Comparison of ENCODE assay signal across 23 cellular contexts in the genomic region with DNA sequence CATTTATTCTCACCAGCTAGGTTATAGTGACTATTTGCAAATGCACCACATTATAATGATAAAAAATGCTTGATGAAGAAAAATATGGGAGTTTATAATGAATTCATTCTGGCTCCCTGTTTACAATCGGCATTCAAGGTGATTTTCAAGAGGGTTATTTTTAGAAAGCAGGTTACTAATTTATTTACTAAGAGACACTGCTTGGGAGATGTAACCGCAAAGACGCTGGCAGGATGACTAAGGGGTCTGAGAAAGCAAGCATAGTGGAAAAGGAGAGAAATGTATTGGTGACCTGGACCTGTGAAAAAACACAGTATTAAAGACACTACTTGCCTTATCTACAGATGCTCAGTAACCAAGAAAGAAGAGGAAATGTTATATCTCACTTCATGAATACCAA. TPM values are rescaled to one million over a fixed set of nuclear protein-coding genes. Genes with fewer than 3 reads are reported as not detected.
DNase-seq lines count a peak whose midpoint lies in the region; ATAC-seq and TF ChIP-seq lines count a peak whose summit lies in the region.
"Had no signal": no experiment of that assay in that cellular context is flagged by ENCODE, and none has a peak within 500 bp of the region (broad histone marks: within the 10 kb centered on the region; RNA-seq: fewer than 3 reads in every experiment).

No MANE protein-coding gene starts in this region.

- no peak for TF ChIP-seq CTCF in GM12865 (IDR thresholded peaks at IDR 0.05; ENCODE audit: insufficient read depth, low read depth, low read length, missing control alignments)
- TF ChIP-seq CTCF in left lung (IDR thresholded peaks at IDR 0.05): no peak
- no peak for TF ChIP-seq CTCF in coronary artery (IDR thresholded peaks at IDR 0.05)
- TF ChIP-seq CTCF in foreskin keratinocyte (conservative IDR thresholded peaks at IDR 0.05): no peak

- H3K9me3 ChIP-seq in left lung: no peaks in the 10 kb centered on the region
- H3K9me3 ChIP-seq: ascending aorta, MG63, SJSA1 had no signal

- no peak overlapping the region; the same call in 1 of the 2 replicates for H3K4me3 ChIP-seq in GM12865 (ENCODE audit: low read depth, low read length)
- H3K4me3 ChIP-seq in left lung: no peak overlapping the region
- no peak overlapping the region for H3K4me3 ChIP-seq in coronary artery
- H3K4me3 ChIP-seq: ascending aorta, MG63, SJSA1 had no signal

- intact Hi-C loops in left lung (cut with DNase I): no loop called here

- ATAC-seq in activated T-helper 17 cell treated with anti-CD3 and anti-CD28 coated beads, Interleukin-2, amount 50 U/mL, for 72 hours (replicated peaks): peak; percentile 75
- ATAC-seq in left lung (peak; percentile 23), foreskin keratinocyte (no peak)
- ATAC-seq: left ventricle myocardium superior had no signal

- H3K36me3 ChIP-seq in left lung: peaks cover 0 to 34% of the 10 kb centered on the region in 2 donors

- H3K27me3 ChIP-seq in left lung (no peaks in the 10 kb centered on the region), foreskin keratinocyte (no peaks in the 10 kb centered on the region)
- H3K27me3 ChIP-seq: ascending aorta, MG63, SJSA1 had no signal

- DNase-seq in DMS79 treated with DMSO at 0.1 percent for 48 hours (lab: John Stamatoyannopoulos, UW) (peak; percentile 19), DMS79 (lab: John Stamatoyannopoulos, UW) (no peak), GM12865 (ENCODE audit: low read depth) (peak; percentile 66), left lung (no peak), NCI-H1105 (lab: John Stamatoyannopoulos, UW) (no peak), coronary artery (ENCODE audit: low spot score) (no peak), foreskin keratinocyte (no peak)
- DNase-seq: activated CD4-positive, alpha-beta T cell treated with anti-CD3 and anti-CD28 coated beads for 48 hours; effector CD8-positive, alpha-beta T cell; EL; left ventricle myocardium superior; MG63; NCI-H146; NCI-H748 treated with DMSO at 0.1 percent for 48 hours; nucleus accumbens; OCI-M1; stimulated activated CD4-positive, alpha-beta T cell treated with anti-CD3 and anti-CD28 coated beads, Interleukin-12 subunit alpha, Interleukin-12 subunit beta, amount 100 ng/mL, for 4 hours had no signal

- H3K36me3 Mint-ChIP-seq in activated T-helper 17 cell treated with anti-CD3 and anti-CD28 coated beads, Interleukin-2, amount 50 U/mL, for 72 hours (ENCODE audit: low read depth): peaks cover 90% of the 10 kb centered on the region

- H3K27ac ChIP-seq in left lung: peak overlapping the region in 1 of 2 donors; percentile 5
- H3K27ac ChIP-seq in coronary artery: no peak overlapping the region
- no peak overlapping the region for H3K27ac ChIP-seq in foreskin keratinocyte
- H3K27ac ChIP-seq: 22Rv1, ascending aorta, SJSA1 had no signal

- H3K27ac Mint-ChIP-seq in activated T-helper 17 cell treated with anti-CD3 and anti-CD28 coated beads, Interleukin-2, amount 50 U/mL, for 72 hours: peak overlapping the region; percentile 56
- H3K27ac Mint-ChIP-seq: activated naive CD4-positive, alpha-beta T cell treated with anti-CD3 and anti-CD28 coated beads, Interleukin-2, amount 50 U/mL, for 24 hours had no signal

- H3K4me1 ChIP-seq in left lung (no peaks in the 10 kb centered on the region), foreskin keratinocyte (peaks cover 13% of the 10 kb centered on the region)
- H3K4me1 ChIP-seq: ascending aorta, SJSA1 had no signal

- no peaks in the 10 kb centered on the region for H3K9me3 Mint-ChIP-seq in activated T-helper 17 cell treated with anti-CD3 and anti-CD28 coated beads, Interleukin-2, amount 50 U/mL, for 72 hours
- H3K9me3 Mint-ChIP-seq: activated naive CD4-positive, alpha-beta T cell treated with anti-CD3 and anti-CD28 coated beads, Interleukin-2, amount 50 U/mL, for 24 hours; IgD-negative memory B cell had no signal

- H3K27me3 Mint-ChIP-seq in activated T-helper 17 cell treated with anti-CD3 and anti-CD28 coated beads, Interleukin-2, amount 50 U/mL, for 72 hours: no peaks in the 10 kb centered on the region
- H3K27me3 Mint-ChIP-seq: activated naive CD4-positive, alpha-beta T cell treated with anti-CD3 and anti-CD28 coated beads, Interleukin-2, amount 50 U/mL, for 24 hours; IgD-negative memory B cell had no signal

- H3K4me3 Mint-ChIP-seq in activated T-helper 17 cell treated with anti-CD3 and anti-CD28 coated beads, Interleukin-2, amount 50 U/mL, for 72 hours: no peak overlapping the region
- H3K4me3 Mint-ChIP-seq: activated naive CD4-positive, alpha-beta T cell treated with anti-CD3 and anti-CD28 coated beads, Interleukin-2, amount 50 U/mL, for 24 hours had no signal

- peaks cover 15% of the 10 kb centered on the region for H3K4me1 Mint-ChIP-seq in activated T-helper 17 cell treated with anti-CD3 and anti-CD28 coated beads, Interleukin-2, amount 50 U/mL, for 72 hours
- H3K4me1 Mint-ChIP-seq: activated naive CD4-positive, alpha-beta T cell treated with anti-CD3 and anti-CD28 coated beads, Interleukin-2, amount 50 U/mL, for 24 hours had no signal

RNA-seq across cellular contexts. Expression of a gene that starts 13.3 kb away (rescaled TPM):
- total RNA-seq in activated T-helper 17 cell treated with anti-CD3 and anti-CD28 coated beads, Interleukin-2, amount 50 U/mL, for 72 hours: 1 to 10 TPM; 4.1 to 4.6 TPM
- total RNA-seq in left lung (10 to 100 TPM; 22.8 to 30.8 TPM), foreskin keratinocyte (3.1 and 3.8 TPM in 2 replicates)
- polyA plus RNA-seq in foreskin keratinocyte: 1.8 and 2.2 TPM in 2 replicates

Comparison
In these comparisons a context has a peak if more than half of its experiments do, and no peak if none do; other contexts are left out.
1. DNase-seq: peak in DMS79 treated with DMSO at 0.1 percent for 48 hours (single experiment) and GM12865 (single experiment); none in DMS79 (single experiment), left lung (0 of 2), NCI-H1105 (single experiment), coronary artery (single experiment) and foreskin keratinocyte (0 of 2).